Comparison of ENCODE assay signal across 15 cellular contexts in the genomic region with DNA sequence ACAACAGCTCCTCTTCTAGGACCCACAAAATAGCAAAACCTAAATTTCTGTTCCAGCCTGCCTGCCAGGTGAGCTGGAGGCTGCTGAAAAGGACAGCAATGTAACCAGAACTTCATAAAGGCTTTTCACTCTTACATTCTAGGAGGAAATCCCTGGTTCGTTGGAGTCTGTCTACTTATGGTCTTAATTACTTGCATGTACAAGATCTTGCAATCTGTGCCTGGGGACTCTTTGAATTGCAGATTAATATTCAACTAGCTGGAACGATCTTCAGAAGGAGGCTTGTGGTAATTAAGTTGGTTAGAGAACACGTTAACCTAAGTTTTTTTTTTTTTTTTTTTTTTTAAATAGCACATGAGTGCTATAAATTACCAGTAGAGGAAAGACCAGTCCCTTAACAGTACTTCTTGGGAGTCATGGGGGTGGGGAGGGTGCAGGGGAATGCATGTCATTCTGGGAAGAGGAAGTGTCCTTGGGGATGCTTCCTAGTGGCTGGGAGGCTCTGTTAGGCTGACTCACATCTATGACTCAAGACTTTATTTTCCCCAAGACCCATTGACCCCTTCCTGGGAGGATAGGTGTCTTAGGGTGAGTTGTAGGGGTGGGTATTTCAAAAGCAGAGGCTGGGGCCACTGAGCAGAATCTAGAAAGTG.
DNase-seq lines count a peak whose midpoint lies in the region; ATAC-seq and TF ChIP-seq lines count a peak whose summit lies in the region.
"Had no signal": no experiment of that assay in that cellular context is flagged by ENCODE, and none has a peak within 500 bp of the region (broad histone marks: within the 10 kb centered on the region; RNA-seq: fewer than 3 reads in every experiment).

No MANE protein-coding gene starts in this region.

- no peaks in the 10 kb centered on the region for H3K79me2 ChIP-seq in PC-9 (ENCODE audit: low read depth)

- H3K27ac ChIP-seq in HEK293 (ENCODE audit: extremely low read depth, low read depth, low read length) (no peak overlapping the region), PC-9 (no peak overlapping the region), transverse colon (peak overlapping the region; percentile 34 to 73 (median 61)), gastroesophageal sphincter (no peak overlapping the region), upper lobe of left lung (no peak overlapping the region)
- H3K27ac ChIP-seq: lower lobe of right lung, neutrophil had no signal

- H3K9me2 ChIP-seq in PC-9 (ENCODE audit: insufficient read depth) = no peaks in the 10 kb centered on the region

- intact Hi-C loops in PC-9 (cut with micrococcal nuclease; ENCODE audit: unreplicated experiment) (no loop called here), transverse colon (cut with DNase I; ENCODE audit: low total_unique reads) (no loop called here)

- H3K4me2 ChIP-seq in PC-9 = no peak overlapping the region

- TF ChIP-seq POLR2A in transverse colon (IDR thresholded peaks at IDR 0.05) (no peak), gastroesophageal sphincter (IDR thresholded peaks at IDR 0.05) (no peak), upper lobe of left lung (IDR thresholded peaks at IDR 0.05) (no peak)

- no peak overlapping the region for H2AFZ ChIP-seq in PC-9

- H3F3A ChIP-seq in PC-9 (ENCODE audit: insufficient read depth, low read depth) = no peaks in the 10 kb centered on the region

- H4K20me1 ChIP-seq in PC-9 (ENCODE audit: insufficient read depth) = no peaks in the 10 kb centered on the region

- WGBS in transverse colon (ENCODE audit: low coverage in 1 of 2), 2 donors = 17% methylated on average over 3 of the region's 3 CpGs; no CpG with 5 or more reads in 1 of the 2 donors
- 54 to 55% methylated on average over 3 of the region's 3 CpGs for WGBS in gastroesophageal sphincter (ENCODE audit: low coverage in 1 of 2), 2 donors
- WGBS in upper lobe of left lung, 2 donors = 38% methylated on average over 3 of the region's 3 CpGs

- H3K9me3 ChIP-seq in HEK293 (ENCODE audit: control insufficient read depth, insufficient read depth, low read depth, low read length) = no peaks in the 10 kb centered on the region
- H3K9me3 ChIP-seq in PC-9 (ENCODE audit: insufficient read depth, low read depth) = no peaks in the 10 kb centered on the region
- no peaks in the 10 kb centered on the region for H3K9me3 ChIP-seq in transverse colon
- no peaks in the 10 kb centered on the region for H3K9me3 ChIP-seq in gastroesophageal sphincter
- no peaks in the 10 kb centered on the region for H3K9me3 ChIP-seq in upper lobe of left lung
- H3K9me3 ChIP-seq: lower lobe of right lung, neutrophil had no signal

- in situ Hi-C loops in transverse colon (cut with MboI; ENCODE audit: low pct_ligation_motif_present in 1 of 4, low pct_unique_long_range_greater_than_20kb in 1 of 4, low sequenced_read_pairs in 3 of 4) = no loop called here

- TF ChIP-seq CTCF in HEK293 (tag by site-specific recombination; IDR thresholded peaks at IDR 0.05) (no peak), PC-9 (conservative IDR thresholded peaks at IDR 0.05) (no peak), fibroblast of mammary gland (conservative IDR thresholded peaks at IDR 0.05; ENCODE audit: control insufficient read depth, insufficient read depth, low read depth, low read length) (no peak), transverse colon (IDR thresholded peaks at IDR 0.05) (no peak), gastroesophageal sphincter (IDR thresholded peaks at IDR 0.05) (no peak), upper lobe of left lung (IDR thresholded peaks at IDR 0.05) (no peak)

- no peak for ATAC-seq in gastroesophageal sphincter
- no peak for ATAC-seq in upper lobe of left lung (ENCODE audit: low FRiP score in 2 of 2)
- ATAC-seq: T-helper 17 cell had no signal

- CTCF ChIA-PET in HEK293 (lab: Yijun Ruan, JAX) = no interaction called here
- CTCF ChIA-PET in PC-9 (lab: Charles Lee) = interaction anchor here (0.7 kb wide), 1 partner anchor 27 kb away, joined by 3 read pairs; no protein-coding TSS in a partner anchor

- TF ChIP-seq EP300 in transverse colon (IDR thresholded peaks at IDR 0.05; ENCODE audit: low read depth) = no peak
- no peak for TF ChIP-seq EP300 in gastroesophageal sphincter (IDR thresholded peaks at IDR 0.05)
- TF ChIP-seq EP300 in upper lobe of left lung (IDR thresholded peaks at IDR 0.05) = no peak

- H3K4me1 ChIP-seq in HEK293 (ENCODE audit: control insufficient read depth, insufficient read depth, low read length) (no peaks in the 10 kb centered on the region), PC-9 (replicated peaks; ENCODE audit: insufficient read depth) (peaks cover 13% of the 10 kb centered on the region; the same call in 1 of the 2 replicates), transverse colon (peaks cover 0 to 7% (median 3%) of the 10 kb centered on the region in 4 donors), gastroesophageal sphincter (no peaks in the 10 kb centered on the region), upper lobe of left lung (no peaks in the 10 kb centered on the region)
- H3K4me1 ChIP-seq: lower lobe of right lung had no signal

- H3K4me3 ChIP-seq in HEK293 (ENCODE audit: low read depth, low read length) (no peak overlapping the region), PC-9 (no peak overlapping the region), fibroblast of mammary gland (ENCODE audit: control insufficient read depth, low read depth, low read length) (no peak overlapping the region), transverse colon (no peak overlapping the region), gastroesophageal sphincter (no peak overlapping the region), upper lobe of left lung (no peak overlapping the region)
- H3K4me3 ChIP-seq: lower lobe of right lung had no signal

- DNase-seq in PC-9 = peak; percentile 12 to 44
- DNase-seq in fibroblast of mammary gland (ENCODE audit: low read depth) = peak; percentile 80
- DNase-seq in transverse colon = peak; percentile 80
- DNase-seq in SHP77 (lab: John Stamatoyannopoulos, UW) = no peak
- DNase-seq in upper lobe of left lung = no peak
- DNase-seq: activated CD4-positive, alpha-beta T cell treated with anti-CD3 and anti-CD28 coated beads, Interleukin-2, amount 50 U/mL, for 48 hours; activated effector memory CD4-positive, alpha-beta T cell treated with Interleukin-2 at 50 U/mL for 16 hours; KG1; lower lobe of right lung; NCI-H2171; substantia nigra; T-helper 17 cell had no signal

- POLR2A ChIA-PET in HEK293 (lab: Yijun Ruan, JAX) (no interaction called here), PC-9 (lab: Charles Lee; ENCODE audit: unreplicated experiment) (no interaction called here)

- H3K27me3 ChIP-seq in PC-9 (ENCODE audit: insufficient read depth, low read depth) = no peaks in the 10 kb centered on the region
- no peaks in the 10 kb centered on the region for H3K27me3 ChIP-seq in transverse colon
- H3K27me3 ChIP-seq in gastroesophageal sphincter = peaks cover 23% of the 10 kb centered on the region
- no peaks in the 10 kb centered on the region for H3K27me3 ChIP-seq in upper lobe of left lung

- BruUV-seq in PC-9 (replicated peaks; lab: Mats Ljungman, UMichigan) = no TSS peak

- H3K36me3 ChIP-seq in HEK293 (ENCODE audit: control insufficient read depth in 2 of 2, insufficient read depth in 1 of 2, low read length in 2 of 2) (no peaks in the 10 kb centered on the region), PC-9 (ENCODE audit: low read depth) (no peaks in the 10 kb centered on the region), transverse colon (no peaks in the 10 kb centered on the region), gastroesophageal sphincter (no peaks in the 10 kb centered on the region), upper lobe of left lung (no peaks in the 10 kb centered on the region)
- H3K36me3 ChIP-seq: lower lobe of right lung, neutrophil had no signal

TF ChIP-seq in HEK293, 187 proteins besides CTCF, POLR2A, EP300 and RAD21:
- TF ChIP-seq BCL11A (tag by site-specific recombination; IDR thresholded peaks at IDR 0.05; ENCODE audit: low read depth) = no peak
- no peak for TF ChIP-seq KLF9 (tag by site-specific recombination; IDR thresholded peaks at IDR 0.05; ENCODE audit: low read depth)
- TF ChIP-seq ZNF10 (tag by site-specific recombination; IDR thresholded peaks at IDR 0.05) = no peak
- TF ChIP-seq ZNF629 (tag by site-specific recombination; IDR thresholded peaks at IDR 0.05) = peak; percentile 44; the same call in 1 of the 2 replicates

Comparison
In these comparisons a context has a peak if more than half of its experiments do, and no peak if none do; other contexts are left out.
1. H3K27ac ChIP-seq: peak in transverse colon (4 of 4); none in HEK293 (single experiment), PC-9 (single experiment), gastroesophageal sphincter (0 of 4) and upper lobe of left lung (0 of 4).
2. DNase-seq: peak in PC-9 (2 of 2), fibroblast of mammary gland (single experiment) and transverse colon (single experiment); none in SHP77 (0 of 2) and upper lobe of left lung (0 of 2).